In the genomic region with DNA sequence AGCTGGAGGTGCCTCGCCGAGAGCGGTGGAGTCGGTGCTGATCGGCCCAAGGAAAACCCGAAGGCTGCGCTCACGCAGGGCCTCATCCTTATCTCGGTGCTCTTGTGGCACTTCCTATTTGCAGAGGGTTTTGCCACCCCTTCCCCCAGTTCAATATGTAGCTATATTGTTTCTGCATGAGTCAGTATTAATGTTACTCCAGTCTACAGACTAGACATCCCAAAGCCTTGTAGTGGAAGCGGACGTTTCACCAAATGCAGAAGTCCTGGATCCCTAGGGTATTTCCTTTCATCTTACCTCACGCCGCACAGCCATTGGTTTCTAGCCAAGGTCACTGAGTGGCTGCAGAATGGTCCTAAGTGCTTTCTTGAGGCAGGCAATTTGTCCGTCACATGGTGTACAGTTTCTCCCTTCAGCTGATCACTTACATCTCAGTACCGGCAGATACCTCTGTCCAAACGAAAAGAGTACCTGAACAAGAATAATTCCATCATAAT, we compare ENCODE assay signal across 6 cellular contexts. TPM values are rescaled to one million over a fixed set of nuclear protein-coding genes. Genes with fewer than 3 reads are reported as not detected.
"Had no signal": no experiment of that assay in that cellular context is flagged by ENCODE, and none has a peak within 500 bp of the region (broad histone marks: within the 10 kb centered on the region; RNA-seq: fewer than 3 reads in every experiment).

No MANE protein-coding gene starts in this region.

RNA-seq across cellular contexts. Expression of a gene that starts 30.9 kb away (rescaled TPM):
- total RNA-seq: dermis microvascular lymphatic vessel endothelial cell had no signal

RNA-seq across cellular contexts. Expression of a gene that starts 44.2 kb away (rescaled TPM):
- total RNA-seq: dermis microvascular lymphatic vessel endothelial cell, renal cortical epithelial cell, skeletal muscle tissue, thoracic aorta had no signal

RNA-seq across cellular contexts. Expression of a gene that starts 55.7 kb away (rescaled TPM):
- total RNA-seq: activated T-cell treated with anti-CD3 and anti-CD28 coated beads, Interleukin-2, amount 50 U/mL, for 72 hours; dermis microvascular lymphatic vessel endothelial cell; right lobe of liver; thoracic aorta had no signal
